Comparison of ENCODE assay signal across 9 cellular contexts in genomic region chr1:206925116-206925736, GRCh38. TPM values are rescaled to one million over a fixed set of nuclear protein-coding genes. Genes with fewer than 3 reads are reported as not detected.
A peak's percentile ranks its signal among the peaks of the same experiment; 100 is the strongest.
DNase-seq lines count a peak whose midpoint lies in the region; ATAC-seq, FAIRE-seq and TF ChIP-seq lines count a peak whose summit lies in the region.
"Had no signal": no experiment of that assay in that cellular context is flagged by ENCODE, and none has a peak within 500 bp of the region (broad histone marks: within the 10 kb centered on the region; RNA-seq: fewer than 3 reads in every experiment).

No MANE protein-coding gene starts in this region.

- H3K36me3 ChIP-seq in Peyer's patch: no peaks in the 10 kb centered on the region
- H3K36me3 ChIP-seq in colonic mucosa: no peaks in the 10 kb centered on the region

- no peak overlapping the region for H3K27ac ChIP-seq in A549
- peak overlapping the region; percentile 44 to 89 (median 88) for H3K27ac ChIP-seq in Peyer's patch
- H3K27ac ChIP-seq in colonic mucosa: peak overlapping the region; percentile 75

- TF ChIP-seq CTCF in A549 (IDR thresholded peaks at IDR 0.05) (no peak), Peyer's patch (IDR thresholded peaks at IDR 0.05) (peak in 3 of 6 experiments; percentile 43 to 52 (median 44)), colonic mucosa (IDR thresholded peaks at IDR 0.05) (no peak)

- no peak for TF ChIP-seq RAD21 in A549 (conservative IDR thresholded peaks at IDR 0.05 in 1 of 2, IDR thresholded peaks at IDR 0.05 in 1 of 2)

- peak; percentile 48 to 65; a peak in 5 of 6 replicates for ATAC-seq in A549
- peak; percentile 34 for ATAC-seq in GM18858 (IDR thresholded peaks at IDR 0.05; ENCODE audit: unreplicated experiment)
- peak; percentile 49 for ATAC-seq in HG02870 (IDR thresholded peaks at IDR 0.05; ENCODE audit: unreplicated experiment)

- peak in 1 of 2 experiments; percentile 48 for DNase-seq in A549 (ENCODE audit: low read depth in 1 of 2, low spot score in 1 of 2)
- peak; percentile 82 to 95 (median 89) for DNase-seq in Peyer's patch
- peak; percentile 80 for DNase-seq in colonic mucosa
- DNase-seq in stimulated activated CD8-positive, alpha-beta memory T cell treated with anti-CD3 and anti-CD28 coated beads, Interleukin-4, amount 100 ng/mL, for 24 hours (ENCODE audit: low read depth): peak; percentile 57
- DNase-seq in RCC 7860 (ENCODE audit: low spot score): no peak
- DNase-seq in A172 (ENCODE audit: low spot score): no peak

- POLR2A ChIA-PET in A549 (lab: Yijun Ruan, JAX): no interaction called here

- 88% methylated on average over 11 of the region's 11 CpGs for WGBS in A549 (ENCODE audit: missing lambda C conversion rate)

- intact Hi-C loops in colonic mucosa (cut with DNase I): no loop called here

- CTCF ChIA-PET in A549 (lab: Yijun Ruan, JAX): interaction anchor here (0.6 to 1.7 kb wide), 9 partner anchors 9 to 191 kb away, joined by 3 to 6 read pairs (median 3); no protein-coding TSS in a partner anchor

- H3K27me3 ChIP-seq in Peyer's patch (no peaks in the 10 kb centered on the region), colonic mucosa (no peaks in the 10 kb centered on the region)

- FAIRE-seq in A549 (lab: Jason Lieb, UNC) (no peak), RCC 7860 (lab: Jason Lieb, UNC) (no peak)

- TF ChIP-seq POLR2A in A549 (IDR thresholded peaks at IDR 0.05; ENCODE audit: low read length): no peak
- TF ChIP-seq POLR2A in Peyer's patch (IDR thresholded peaks at IDR 0.05): no peak

- no peak for TF ChIP-seq EP300 in A549 (IDR thresholded peaks at IDR 0.05)

- H3K9me3 ChIP-seq in A549 (no peaks in the 10 kb centered on the region), Peyer's patch (no peaks in the 10 kb centered on the region), colonic mucosa (no peaks in the 10 kb centered on the region)

- H3K4me3 ChIP-seq in A549 (no peak overlapping the region), Peyer's patch (no peak overlapping the region), colonic mucosa (no peak overlapping the region)

- H3K4me2 ChIP-seq in A549: no peak overlapping the region

- H3K4me1 ChIP-seq in A549 (peaks cover 10% of the 10 kb centered on the region), Peyer's patch (peaks cover 0 to 49% (median 38%) of the 10 kb centered on the region in 4 donors), colonic mucosa (peaks cover 8% of the 10 kb centered on the region)

- no peak overlapping the region for H3K9ac ChIP-seq in colonic mucosa (ENCODE audit: low read depth in 2 of 2, low read length in 2 of 2)

TF ChIP-seq in A549, 52 proteins besides CTCF, POLR2A, EP300 and RAD21:
- no peak for TF ChIP-seq SREBF2 (IDR thresholded peaks at IDR 0.05)
- TF ChIP-seq TP53 (CRISPR knock-in tag; IDR thresholded peaks at IDR 0.05): no peak

RNA-seq across cellular contexts. Expression of gene FCMR, which starts 3.5 kb away (rescaled TPM):
- polyA plus RNA-seq in A549 (2011; rRNA removed): 0.19 and 0.73 TPM in 2 replicates
- 0.94 and 1.2 TPM in 2 replicates for polyA plus RNA-seq in A549 (2012; cell fraction: cytosol; rRNA removed)
- 0.58 and 0.61 TPM in 2 replicates for polyA plus RNA-seq in A549 (2012; cell fraction: nucleus; rRNA removed)
- 0.93 to 1.3 TPM (median 1.0 TPM) in 3 replicates for polyA plus RNA-seq in A549 (2017; fragmentation: RNase III; extraction: RNeasy Plus Mini Kit Qiagen cat#74134 plus additional on column Dnase treatment)
- polyA minus RNA-seq in A549 (2011; rRNA and poly(A)+ RNA removed): 0.58 and 0.91 TPM in 2 replicates
- 100 to 1,000 TPM in 1 of 4 donors, 1 to 10 TPM in 3; 7.4 to 248 (median 8.6) TPM for total RNA-seq in Peyer's patch
- 1 to 10 TPM; 2.3 to 2.7 TPM for total RNA-seq in colonic mucosa
- 3.6 and 4.0 TPM in 2 replicates for total RNA-seq in A172 (2014; rRNA removed; shearing (Covaris generic))
- total RNA-seq: lung microvascular endothelial cell had no signal

RNA-seq across cellular contexts. Expression of gene PIGR, which starts 21.0 kb away (rescaled TPM):
- polyA plus RNA-seq in A549 (2011; rRNA removed) (0.01 and 0.03 TPM in 2 replicates), A549 (2017; fragmentation: RNase III; extraction: RNeasy Plus Mini Kit Qiagen cat#74134 plus additional on column Dnase treatment) (not detected in 3 replicates)
- polyA plus RNA-seq in A549 (2012; cell fraction: cytosol; rRNA removed): 0.01 TPM in 1 of 2 replicates, not detected in the other
- polyA plus RNA-seq in A549 (2012; cell fraction: nucleus; rRNA removed): 0.01 TPM in 2 replicates
- polyA minus RNA-seq in A549 (2011; rRNA and poly(A)+ RNA removed): not detected in 2 replicates
- total RNA-seq in Peyer's patch (1,000 to 10,000 TPM in 3 of 4 donors, 100 to 1,000 TPM in 1; 588 to 3,176 (median 2,192) TPM), colonic mucosa (over 10,000 TPM in 1 of 2 donors, 1,000 to 10,000 TPM in 1; 7,504 to 12,164 TPM)
- total RNA-seq in A172 (2014; rRNA removed; shearing (Covaris generic)): not detected in 2 replicates
- total RNA-seq: lung microvascular endothelial cell had no signal

RNA-seq across cellular contexts. Expression of gene IL24, which starts 28.0 kb away (rescaled TPM):
- 0.04 and 0.12 TPM in 2 replicates for polyA plus RNA-seq in A549 (2011; rRNA removed)
- not detected in 2 replicates for polyA plus RNA-seq in A549 (2012; cell fraction: cytosol; rRNA removed)
- polyA plus RNA-seq in A549 (2012; cell fraction: nucleus; rRNA removed): 0.02 TPM in 1 of 2 replicates, not detected in the other
- 0.07 TPM in 1 of 3 replicates, not detected in the others for polyA plus RNA-seq in A549 (2017; fragmentation: RNase III; extraction: RNeasy Plus Mini Kit Qiagen cat#74134 plus additional on column Dnase treatment)
- not detected in 2 replicates for polyA minus RNA-seq in A549 (2011; rRNA and poly(A)+ RNA removed)
- total RNA-seq in Peyer's patch: not detected
- not detected for total RNA-seq in colonic mucosa
- not detected in 2 replicates for total RNA-seq in A172 (2014; rRNA removed; shearing (Covaris generic))
- total RNA-seq: lung microvascular endothelial cell had no signal

RNA-seq across cellular contexts. Expression of gene FCAMR, which starts 45.0 kb away (rescaled TPM):
- polyA plus RNA-seq in A549 (2011; rRNA removed) (not detected in 2 replicates), A549 (2017; fragmentation: RNase III; extraction: RNeasy Plus Mini Kit Qiagen cat#74134 plus additional on column Dnase treatment) (not detected in 3 replicates)
- not detected in 2 replicates for polyA plus RNA-seq in A549 (2012; cell fraction: cytosol; rRNA removed)
- 0.04 TPM in 1 of 2 replicates, not detected in the other for polyA plus RNA-seq in A549 (2012; cell fraction: nucleus; rRNA removed)
- polyA minus RNA-seq in A549 (2011; rRNA and poly(A)+ RNA removed): not detected in 2 replicates
- total RNA-seq in Peyer's patch (1 to 10 TPM in 1 of 4 donors, under 1 TPM in 2, not detected in 1; 0.85 to 1.5 (median 0.88) TPM), colonic mucosa (1 to 10 TPM in 1 of 2 donors, under 1 TPM in 1; 0.56 to 4.5 TPM)
- not detected in 2 replicates for total RNA-seq in A172 (2014; rRNA removed; shearing (Covaris generic))
- total RNA-seq: lung microvascular endothelial cell had no signal

RNA-seq across cellular contexts. Expression of gene IL20, which starts 59.8 kb away (rescaled TPM):
- polyA plus RNA-seq in A549 (2011; rRNA removed): 0.05 and 0.13 TPM in 2 replicates
- polyA plus RNA-seq in A549 (2012; cell fraction: cytosol; rRNA removed): 0.04 TPM in 1 of 2 replicates, not detected in the other
- polyA plus RNA-seq in A549 (2012; cell fraction: nucleus; rRNA removed): not detected in 2 replicates
- polyA plus RNA-seq in A549 (2017; fragmentation: RNase III; extraction: RNeasy Plus Mini Kit Qiagen cat#74134 plus additional on column Dnase treatment): not detected in 3 replicates
- polyA minus RNA-seq in A549 (2011; rRNA and poly(A)+ RNA removed): not detected in 2 replicates
- total RNA-seq in Peyer's patch: not detected
- total RNA-seq in colonic mucosa: not detected
- total RNA-seq in A172 (2014; rRNA removed; shearing (Covaris generic)): not detected in 2 replicates
- total RNA-seq: lung microvascular endothelial cell had no signal

Comparison
In these comparisons a context has a peak if more than half of its experiments do, and no peak if none do; other contexts are left out.
1. DNase-seq: peak in Peyer's patch (3 of 3), colonic mucosa (single experiment) and stimulated activated CD8-positive, alpha-beta memory T cell treated with anti-CD3 and anti-CD28 coated beads, Interleukin-4, amount 100 ng/mL, for 24 hours (single experiment); none in RCC 7860 (single experiment) and A172 (single experiment).
2. H3K27ac ChIP-seq: peak in Peyer's patch (4 of 4) and colonic mucosa (single experiment); none in A549 (0 of 2).
3. RNA of gene PIGR, which starts 21.0 kb away (total RNA-seq): 7,504 to 12,164 TPM in colonic mucosa and 588 to 3,176 TPM in Peyer's patch; not detected in A172; every median in the first group is over 100 times any median in the second.
4. Peak in every context shown above with its lines, with median percentiles within 50 percentile points of each other: ATAC-seq.